21 cellular contexts compared by ENCODE assay signal in genomic region chr10:94104316-94105060, GRCh38.
DNase-seq lines count a peak whose midpoint lies in the region; TF ChIP-seq lines count a peak whose summit lies in the region.
"Had no signal": no experiment of that assay in that cellular context is flagged by ENCODE, and none has a peak within 500 bp of the region (broad histone marks: within the 10 kb centered on the region; RNA-seq: fewer than 3 reads in every experiment).

No MANE protein-coding gene starts in this region.

- no peaks in the 10 kb centered on the region for H3K79me2 ChIP-seq in fibroblast of lung (ENCODE audit: control insufficient read depth, insufficient read depth, low read length)

- peak overlapping the region; percentile 77 for H3K4me2 ChIP-seq in fibroblast of lung (ENCODE audit: extremely low read depth, insufficient read depth, low read length)

- H4K20me1 ChIP-seq in fibroblast of lung (ENCODE audit: control insufficient read depth, extremely low read depth, insufficient read depth, low read length) = no peaks in the 10 kb centered on the region

- H3K9ac ChIP-seq in adipocyte (ENCODE audit: low read length) (no peak overlapping the region), fibroblast of lung (ENCODE audit: insufficient read depth, low read length) (no peak overlapping the region)

- DNase-seq in HCEC 1CT (peak; percentile 77), adipocyte (ENCODE audit: low read depth) (peak; percentile 13), fibroblast of lung (ENCODE audit: low read depth in 2 of 2) (peak; percentile 26 to 88), renal cortical epithelial cell (ENCODE audit: low read depth) (peak; percentile 6), NCI-H526 (lab: John Stamatoyannopoulos, UW) (no peak), glutamatergic neuron (no peak), MV-4-11 (lab: John Stamatoyannopoulos, UW) (no peak), activated T-cell treated with anti-CD3 and anti-CD28 coated beads for 4 hours (no peak)
- DNase-seq: activated CD4-positive, alpha-beta T cell treated with anti-CD3 and anti-CD28 coated beads, Interleukin-2, amount 50 U/mL, for 1 hour; activated naive CD4-positive, alpha-beta T cell treated with anti-CD3 and anti-CD28 coated beads, Interleukin-2, amount 10 ng/mL, durations not matched to agents 7 days and 5 days; activated T-cell treated with anti-CD3 and anti-CD28 coated beads, Interleukin-2, amount 50 U/mL, for 24 hours; effector CD4-positive, alpha-beta T cell; GF-D8; left colon; NCI-H1092 treated with DMSO at 0.1 percent for 48 hours; NCI-H774; ovary; sigmoid colon; stimulated activated CD4-positive, alpha-beta T cell treated with anti-CD3 and anti-CD28 coated beads, Interleukin-2, amount 100 ng/mL, for 48 hours had no signal

- H3K36me3 ChIP-seq in adipocyte (ENCODE audit: control insufficient read depth, insufficient read depth, low read length, severe bottlenecking) (no peaks in the 10 kb centered on the region), fibroblast of lung (ENCODE audit: control insufficient read depth, insufficient read depth, low read length) (no peaks in the 10 kb centered on the region)
- H3K36me3 ChIP-seq: breast epithelium, ovary, sigmoid colon had no signal

- no peak overlapping the region for H2AFZ ChIP-seq in fibroblast of lung (ENCODE audit: low read length)

- TF ChIP-seq CTCF in fibroblast of lung (conservative IDR thresholded peaks at IDR 0.05 in 1 of 2, IDR thresholded peaks at IDR 0.05 in 1 of 2; ENCODE audit: low read depth in 1 of 2, low read length in 2 of 2) = no peak
- no peak for TF ChIP-seq CTCF in glutamatergic neuron (IDR thresholded peaks at IDR 0.05; ENCODE audit: partially characterized antibody, unreplicated experiment)

- no peak overlapping the region for H3K27ac Mint-ChIP-seq in glutamatergic neuron (ENCODE audit: unreplicated experiment)
- H3K27ac Mint-ChIP-seq: activated naive CD4-positive, alpha-beta T cell treated with anti-CD3 and anti-CD28 coated beads, Interleukin-2, amount 10 ng/mL, durations not matched to agents 7 days and 5 days; activated T-cell treated with anti-CD3 and anti-CD28 coated beads, Interleukin-2, amount 50 U/mL, for 24 hours had no signal

- H3K4me3 ChIP-seq in adipocyte (ENCODE audit: low read length) (no peak overlapping the region), fibroblast of lung (replicated peaks in 1 of 4; ENCODE audit: control extremely low read depth in 1 of 4, insufficient read depth in 1 of 4, low read depth in 3 of 4, low read length in 4 of 4) (peak overlapping the region in 1 of 4 experiments; percentile 19)
- H3K4me3 ChIP-seq: breast epithelium, K562, ovary, sigmoid colon had no signal

- H3K36me3 Mint-ChIP-seq in glutamatergic neuron (ENCODE audit: unreplicated experiment) = no peaks in the 10 kb centered on the region
- H3K36me3 Mint-ChIP-seq: activated naive CD4-positive, alpha-beta T cell treated with anti-CD3 and anti-CD28 coated beads, Interleukin-2, amount 10 ng/mL, durations not matched to agents 7 days and 5 days had no signal

- no peak overlapping the region for H3K4me3 Mint-ChIP-seq in glutamatergic neuron (ENCODE audit: unreplicated experiment)
- H3K4me3 Mint-ChIP-seq: activated naive CD4-positive, alpha-beta T cell treated with anti-CD3 and anti-CD28 coated beads, Interleukin-2, amount 10 ng/mL, durations not matched to agents 7 days and 5 days; activated T-cell treated with anti-CD3 and anti-CD28 coated beads, Interleukin-2, amount 50 U/mL, for 24 hours had no signal

- peak overlapping the region; percentile 56 for H3K27ac ChIP-seq in fibroblast of lung (ENCODE audit: insufficient read depth, low read length)
- H3K27ac ChIP-seq: breast epithelium, ovary had no signal

- H3K4me1 ChIP-seq in adipocyte (ENCODE audit: control insufficient read depth, insufficient read depth, low read length) = peaks cover 6% of the 10 kb centered on the region
- peaks cover 13% of the 10 kb centered on the region for H3K4me1 ChIP-seq in fibroblast of lung (ENCODE audit: control insufficient read depth, extremely low read depth, insufficient read depth, low read length)
- H3K4me1 ChIP-seq: breast epithelium had no signal

- H3K4me1 Mint-ChIP-seq in glutamatergic neuron (ENCODE audit: low read depth, unreplicated experiment) = no peaks in the 10 kb centered on the region
- H3K4me1 Mint-ChIP-seq: activated naive CD4-positive, alpha-beta T cell treated with anti-CD3 and anti-CD28 coated beads, Interleukin-2, amount 10 ng/mL, durations not matched to agents 7 days and 5 days had no signal

- H3K27me3 ChIP-seq in adipocyte (replicated peaks; ENCODE audit: control insufficient read depth, insufficient read depth, low read length) (no peaks in the 10 kb centered on the region), fibroblast of lung (ENCODE audit: control insufficient read depth, insufficient read depth, low read length) (peaks cover 4% of the 10 kb centered on the region)
- H3K27me3 ChIP-seq: breast epithelium, ovary, sigmoid colon had no signal

- H3K27me3 Mint-ChIP-seq in glutamatergic neuron (ENCODE audit: unreplicated experiment) = peaks cover 6% of the 10 kb centered on the region

- peaks cover 2% of the 10 kb centered on the region for H3K9me3 Mint-ChIP-seq in glutamatergic neuron (ENCODE audit: unreplicated experiment)
- H3K9me3 Mint-ChIP-seq: activated naive CD4-positive, alpha-beta T cell treated with anti-CD3 and anti-CD28 coated beads, Interleukin-2, amount 10 ng/mL, durations not matched to agents 7 days and 5 days; activated T-cell treated with anti-CD3 and anti-CD28 coated beads, Interleukin-2, amount 50 U/mL, for 24 hours had no signal

- H3K9me3 ChIP-seq in adipocyte (ENCODE audit: control insufficient read depth, low read length) (no peaks in the 10 kb centered on the region), fibroblast of lung (ENCODE audit: control insufficient read depth, insufficient read depth, low read depth, low read length) (no peaks in the 10 kb centered on the region)
- H3K9me3 ChIP-seq: breast epithelium, ovary, sigmoid colon had no signal

Comparison
In these comparisons a context has a peak if more than half of its experiments do, and no peak if none do; other contexts are left out.
1. DNase-seq: peak in HCEC 1CT (single experiment), adipocyte (single experiment), fibroblast of lung (2 of 2) and renal cortical epithelial cell (single experiment); none in NCI-H526 (0 of 2), glutamatergic neuron (single experiment), MV-4-11 (single experiment) and activated T-cell treated with anti-CD3 and anti-CD28 coated beads for 4 hours (single experiment).